2 cellular contexts compared by ENCODE assay signal in the genomic region with DNA sequence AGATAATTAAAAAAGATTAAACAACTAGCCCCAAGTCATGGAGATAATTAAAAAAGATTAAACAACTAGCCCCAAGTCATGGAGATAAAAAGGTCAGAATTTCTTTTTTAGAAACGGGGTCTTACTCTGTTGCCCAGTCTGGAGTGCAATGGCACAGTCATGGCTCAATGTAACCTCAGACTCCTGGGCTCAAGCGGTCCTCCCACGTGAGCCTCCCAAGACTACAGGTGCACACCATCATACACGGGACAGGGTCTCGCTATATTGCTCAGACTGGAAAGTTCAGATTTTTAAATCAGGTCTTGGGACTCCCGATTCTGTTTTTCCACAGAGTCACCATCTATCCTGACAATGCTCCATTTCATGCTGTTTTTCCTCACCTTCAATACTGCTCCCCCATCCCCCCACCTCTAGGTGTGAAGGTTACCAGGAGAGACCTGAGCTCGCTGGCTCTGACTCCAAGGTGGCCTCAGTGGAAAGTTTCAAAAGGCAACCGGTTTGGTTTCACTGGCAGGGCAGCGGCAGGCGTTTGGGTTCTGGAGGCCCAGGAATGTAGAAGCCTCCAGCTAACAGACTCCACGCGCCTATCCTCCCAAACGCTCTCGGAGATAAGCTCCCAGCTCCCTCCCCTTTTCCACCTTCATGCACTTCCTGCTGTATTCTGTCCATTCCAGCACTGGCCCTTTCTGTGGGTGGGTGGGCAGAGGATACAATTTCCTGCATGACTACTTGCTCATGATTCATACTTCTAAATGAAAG.
A peak's percentile ranks its signal among the peaks of the same experiment; 100 is the strongest.
TF ChIP-seq lines count a peak whose summit lies in the region.

No MANE protein-coding gene starts in this region.

TF ChIP-seq in GM23338, 12 proteins besides CTCF, POLR2A, EP300 and RAD21 (continues in another document):
- TF ChIP-seq CREB1 (CRISPR knock-in tag; IDR thresholded peaks at IDR 0.05; ENCODE audit: low read depth) (no peak), JUNB (IDR thresholded peaks at IDR 0.05; ENCODE audit: unreplicated experiment) (no peak), STAT1 (IDR thresholded peaks at IDR 0.05; ENCODE audit: unreplicated experiment) (no peak), EZH2phosphoT487 (IDR thresholded peaks at IDR 0.05; ENCODE audit: unreplicated experiment) (no peak), NANOG (IDR thresholded peaks at IDR 0.05; ENCODE audit: borderline replicate concordance) (no peak)
- TF ChIP-seq, protein P1, sequence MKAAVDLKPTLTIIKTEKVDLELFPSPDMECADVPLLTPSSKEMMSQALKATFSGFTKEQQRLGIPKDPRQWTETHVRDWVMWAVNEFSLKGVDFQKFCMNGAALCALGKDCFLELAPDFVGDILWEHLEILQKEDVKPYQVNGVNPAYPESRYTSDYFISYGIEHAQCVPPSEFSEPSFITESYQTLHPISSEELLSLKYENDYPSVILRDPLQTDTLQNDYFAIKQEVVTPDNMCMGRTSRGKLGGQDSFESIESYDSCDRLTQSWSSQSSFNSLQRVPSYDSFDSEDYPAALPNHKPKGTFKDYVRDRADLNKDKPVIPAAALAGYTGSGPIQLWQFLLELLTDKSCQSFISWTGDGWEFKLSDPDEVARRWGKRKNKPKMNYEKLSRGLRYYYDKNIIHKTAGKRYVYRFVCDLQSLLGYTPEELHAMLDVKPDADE (IDR thresholded peaks at IDR 0.05), result no peak
- TF ChIP-seq, protein P2, sequence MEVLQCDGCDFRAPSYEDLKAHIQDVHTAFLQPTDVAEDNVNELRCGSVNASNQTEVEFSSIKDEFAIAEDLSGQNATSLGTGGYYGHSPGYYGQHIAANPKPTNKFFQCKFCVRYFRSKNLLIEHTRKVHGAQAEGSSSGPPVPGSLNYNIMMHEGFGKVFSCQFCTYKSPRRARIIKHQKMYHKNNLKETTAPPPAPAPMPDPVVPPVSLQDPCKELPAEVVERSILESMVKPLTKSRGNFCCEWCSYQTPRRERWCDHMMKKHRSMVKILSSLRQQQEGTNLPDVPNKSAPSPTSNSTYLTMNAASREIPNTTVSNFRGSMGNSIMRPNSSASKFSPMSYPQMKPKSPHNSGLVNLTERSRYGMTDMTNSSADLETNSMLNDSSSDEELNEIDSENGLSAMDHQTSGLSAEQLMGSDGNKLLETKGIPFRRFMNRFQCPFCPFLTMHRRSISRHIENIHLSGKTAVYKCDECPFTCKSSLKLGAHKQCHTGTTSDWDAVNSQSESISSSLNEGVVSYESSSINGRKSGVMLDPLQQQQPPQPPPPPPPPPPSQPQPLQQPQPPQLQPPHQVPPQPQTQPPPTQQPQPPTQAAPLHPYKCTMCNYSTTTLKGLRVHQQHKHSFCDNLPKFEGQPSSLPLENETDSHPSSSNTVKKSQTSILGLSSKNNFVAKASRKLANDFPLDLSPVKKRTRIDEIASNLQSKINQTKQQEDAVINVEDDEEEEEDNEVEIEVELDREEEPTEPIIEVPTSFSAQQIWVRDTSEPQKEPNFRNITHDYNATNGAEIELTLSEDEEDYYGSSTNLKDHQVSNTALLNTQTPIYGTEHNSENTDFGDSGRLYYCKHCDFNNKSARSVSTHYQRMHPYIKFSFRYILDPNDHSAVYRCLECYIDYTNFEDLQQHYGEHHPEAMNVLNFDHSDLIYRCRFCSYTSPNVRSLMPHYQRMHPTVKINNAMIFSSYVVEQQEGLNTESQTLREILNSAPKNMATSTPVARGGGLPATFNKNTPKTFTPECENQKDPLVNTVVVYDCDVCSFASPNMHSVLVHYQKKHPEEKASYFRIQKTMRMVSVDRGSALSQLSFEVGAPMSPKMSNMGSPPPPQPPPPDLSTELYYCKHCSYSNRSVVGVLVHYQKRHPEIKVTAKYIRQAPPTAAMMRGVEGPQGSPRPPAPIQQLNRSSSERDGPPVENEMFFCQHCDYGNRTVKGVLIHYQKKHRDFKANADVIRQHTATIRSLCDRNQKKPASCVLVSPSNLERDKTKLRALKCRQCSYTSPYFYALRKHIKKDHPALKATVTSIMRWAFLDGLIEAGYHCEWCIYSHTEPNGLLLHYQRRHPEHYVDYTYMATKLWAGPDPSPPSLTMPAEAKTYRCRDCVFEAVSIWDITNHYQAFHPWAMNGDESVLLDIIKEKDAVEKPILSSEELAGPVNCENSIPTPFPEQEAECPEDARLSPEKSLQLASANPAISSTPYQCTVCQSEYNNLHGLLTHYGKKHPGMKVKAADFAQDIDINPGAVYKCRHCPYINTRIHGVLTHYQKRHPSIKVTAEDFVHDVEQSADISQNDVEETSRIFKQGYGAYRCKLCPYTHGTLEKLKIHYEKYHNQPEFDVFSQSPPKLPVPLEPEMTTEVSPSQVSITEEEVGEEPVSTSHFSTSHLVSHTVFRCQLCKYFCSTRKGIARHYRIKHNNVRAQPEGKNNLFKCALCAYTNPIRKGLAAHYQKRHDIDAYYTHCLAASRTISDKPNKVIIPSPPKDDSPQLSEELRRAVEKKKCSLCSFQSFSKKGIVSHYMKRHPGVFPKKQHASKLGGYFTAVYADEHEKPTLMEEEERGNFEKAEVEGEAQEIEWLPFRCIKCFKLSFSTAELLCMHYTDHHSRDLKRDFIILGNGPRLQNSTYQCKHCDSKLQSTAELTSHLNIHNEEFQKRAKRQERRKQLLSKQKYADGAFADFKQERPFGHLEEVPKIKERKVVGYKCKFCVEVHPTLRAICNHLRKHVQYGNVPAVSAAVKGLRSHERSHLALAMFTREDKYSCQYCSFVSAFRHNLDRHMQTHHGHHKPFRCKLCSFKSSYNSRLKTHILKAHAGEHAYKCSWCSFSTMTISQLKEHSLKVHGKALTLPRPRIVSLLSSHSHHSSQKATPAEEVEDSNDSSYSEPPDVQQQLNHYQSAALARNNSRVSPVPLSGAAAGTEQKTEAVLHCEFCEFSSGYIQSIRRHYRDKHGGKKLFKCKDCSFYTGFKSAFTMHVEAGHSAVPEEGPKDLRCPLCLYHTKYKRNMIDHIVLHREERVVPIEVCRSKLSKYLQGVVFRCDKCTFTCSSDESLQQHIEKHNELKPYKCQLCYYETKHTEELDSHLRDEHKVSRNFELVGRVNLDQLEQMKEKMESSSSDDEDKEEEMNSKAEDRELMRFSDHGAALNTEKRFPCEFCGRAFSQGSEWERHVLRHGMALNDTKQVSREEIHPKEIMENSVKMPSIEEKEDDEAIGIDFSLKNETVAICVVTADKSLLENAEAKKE (CRISPR knock-in tag; IDR thresholded peaks at IDR 0.05), result no peak

TF ChIP-seq in WTC11, 78 proteins besides CTCF, POLR2A, EP300 and RAD21:
- TF ChIP-seq NFE2L1 (CRISPR knock-in tag; IDR thresholded peaks at IDR 0.05) (no peak), ZNF121 (CRISPR knock-in tag; IDR thresholded peaks at IDR 0.05) (peak; percentile 87)
